ENCODE assay signal across 13 cellular contexts in the genomic region with DNA sequence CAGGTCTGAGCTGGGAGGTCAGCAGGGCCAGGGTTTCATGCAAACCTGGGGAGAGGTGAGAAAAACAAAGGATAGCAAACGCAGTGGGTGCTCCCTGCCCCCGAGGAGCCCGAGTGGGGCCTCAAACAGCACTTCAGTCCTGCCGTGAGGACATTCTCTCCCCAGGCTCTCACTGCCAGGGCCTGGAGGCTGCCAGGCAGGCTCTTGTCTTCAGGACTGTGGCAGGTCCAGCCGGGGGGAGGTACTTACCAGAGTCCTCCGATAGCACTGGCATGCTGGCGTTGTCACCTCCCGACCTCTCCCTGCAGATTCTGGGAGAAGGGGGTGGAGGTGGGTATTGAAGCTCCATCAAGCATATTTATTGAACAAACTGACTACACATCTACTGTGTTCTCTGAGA. TPM values are rescaled to one million over a fixed set of nuclear protein-coding genes. Genes with fewer than 3 reads are reported as not detected.
DNase-seq lines count a peak whose midpoint lies in the region; ATAC-seq and TF ChIP-seq lines count a peak whose summit lies in the region.
"Had no signal": no experiment of that assay in that cellular context is flagged by ENCODE, and none has a peak within 500 bp of the region (broad histone marks: within the 10 kb centered on the region; RNA-seq: fewer than 3 reads in every experiment).

No MANE protein-coding gene starts in this region.

- H3K4me1 ChIP-seq in PC-3 (ENCODE audit: insufficient read depth, low read length), result peaks cover 25% of the 10 kb centered on the region

- peak overlapping the region; percentile 80 for H3K9ac ChIP-seq in PC-3 (ENCODE audit: low read length)

- H3K4me2 ChIP-seq in PC-3 (ENCODE audit: low read length), result peak overlapping the region; percentile 83

- no peaks in the 10 kb centered on the region for H3K9me3 ChIP-seq in PC-3 (ENCODE audit: low read length)
- H3K9me3 ChIP-seq: mucosa of descending colon had no signal

- ATAC-seq in PC-3 (no peak), Right ventricle myocardium inferior (peak; percentile 80)
- ATAC-seq: mucosa of descending colon had no signal

- no peaks in the 10 kb centered on the region for H3K9me2 ChIP-seq in PC-3 (replicated peaks; ENCODE audit: low read length)

- TF ChIP-seq CTCF in PC-3 (conservative IDR thresholded peaks at IDR 0.05; ENCODE audit: low read depth, low read length) (no peak), neural crest cell (conservative IDR thresholded peaks at IDR 0.05) (no peak)

- peaks cover 39% of the 10 kb centered on the region for H3K4me1 Mint-ChIP-seq in neural crest cell

- H3K79me2 ChIP-seq in PC-3 (ENCODE audit: low read length), result peaks cover 16% of the 10 kb centered on the region

- peaks cover 16% of the 10 kb centered on the region for H3K27me3 Mint-ChIP-seq in neural crest cell (ENCODE audit: low read depth)

- no peaks in the 10 kb centered on the region for H4K20me1 ChIP-seq in PC-3 (ENCODE audit: low read length)

- peaks cover 20% of the 10 kb centered on the region for H3K36me3 ChIP-seq in PC-3 (ENCODE audit: low read depth, low read length)

- POLR2A ChIA-PET in PC-3 (lab: Charles Lee; ENCODE audit: unreplicated experiment), result interaction anchor here (0.6 kb wide), 1 partner anchor 314 kb away, joined by 3 read pairs; no protein-coding TSS in a partner anchor

- H3K27ac ChIP-seq in PC-3 (ENCODE audit: low read length), result no peak overlapping the region

- no peak overlapping the region for H3K27ac Mint-ChIP-seq in neural crest cell (ENCODE audit: unreplicated experiment)

- intact Hi-C loops in PC-3 (cut with micrococcal nuclease) (no loop called here), Right ventricle myocardium inferior (cut with DNase I) (loop anchor here (5.0 kb wide), 1 partner anchor 54 kb away; a partner anchor contains a TSS)

- H3K9me3 Mint-ChIP-seq in neural crest cell, result no peaks in the 10 kb centered on the region

- peak overlapping the region; percentile 80 for H3K4me3 ChIP-seq in PC-3 (ENCODE audit: low read length)
- H3K4me3 ChIP-seq: mucosa of descending colon had no signal

- CTCF ChIA-PET in PC-3 (lab: Charles Lee), result no interaction called here

- peak overlapping the region; percentile 81 for H3K4me3 Mint-ChIP-seq in neural crest cell

- BruUV-seq in PC-3 (replicated peaks; lab: Mats Ljungman, UMichigan), result no TSS peak

- H3K36me3 Mint-ChIP-seq in neural crest cell (ENCODE audit: low read depth), result no peaks in the 10 kb centered on the region

- DNase-seq in D341Med (ENCODE audit: low spot score), result peak; percentile 41
- DNase-seq in PC-3, result no peak
- peak; percentile 83 for DNase-seq in Right ventricle myocardium inferior (ENCODE audit: missing footprints)
- DNase-seq in neural crest cell (ENCODE audit: low read depth, low spot score), result no peak
- DNase-seq in dedifferentiated amniotic fluid mesenchymal stem cell (ENCODE audit: extremely low spot score), result no peak
- no peak for DNase-seq in epidermal melanocyte (ENCODE audit: insufficient read length, low spot score)
- DNase-seq in NCI-H524 (lab: John Stamatoyannopoulos, UW), result no peak
- DNase-seq: effector CD4-positive, alpha-beta T cell; mucosa of descending colon; NCI-H2081 treated with DMSO at 0.1 percent for 48 hours; OCI-M1; WERI-Rb-1 had no signal

- H3F3A ChIP-seq in PC-3 (ENCODE audit: low read length, unreplicated experiment), result no peaks in the 10 kb centered on the region

- H2AFZ ChIP-seq in PC-3 (ENCODE audit: low read length), result no peak overlapping the region

- H3K27me3 ChIP-seq in PC-3 (ENCODE audit: low read length), result no peaks in the 10 kb centered on the region

RNA-seq across cellular contexts. Expression of a gene that starts 1.3 kb away (rescaled TPM):
- total RNA-seq in PC-3 (2014; rRNA removed), result 34.3 and 46.8 TPM in 2 replicates
- total RNA-seq in Right ventricle myocardium inferior, result 43.0 TPM
- 13.8 and 14.4 TPM in 2 replicates for total RNA-seq in neural crest cell

RNA-seq across cellular contexts. Expression of a gene that starts 15.3 kb away (rescaled TPM):
- not detected in 2 replicates for total RNA-seq in PC-3 (2014; rRNA removed)
- total RNA-seq in Right ventricle myocardium inferior, result 16.6 TPM
- total RNA-seq in neural crest cell, result not detected in 2 replicates

RNA-seq across cellular contexts. Expression of a gene that starts 51.4 kb away (rescaled TPM):
- total RNA-seq in PC-3 (2014; rRNA removed) (0.12 and 0.29 TPM in 2 replicates), Right ventricle myocardium inferior (not detected), neural crest cell (not detected in 2 replicates)
- total RNA-seq: mucosa of descending colon, skeletal muscle tissue had no signal

RNA-seq across cellular contexts. Expression of a gene that starts 52.9 kb away (rescaled TPM):
- total RNA-seq in PC-3 (2014; rRNA removed) (48.6 and 50.7 TPM in 2 replicates), Right ventricle myocardium inferior (260 TPM), neural crest cell (33.3 and 33.8 TPM in 2 replicates)

Comparison
In these comparisons a context has a peak if more than half of its experiments do, and no peak if none do; other contexts are left out.
1. DNase-seq: peak in D341Med (single experiment) and Right ventricle myocardium inferior (single experiment); none in PC-3 (single experiment), neural crest cell (single experiment), dedifferentiated amniotic fluid mesenchymal stem cell (single experiment), epidermal melanocyte (single experiment) and NCI-H524 (0 of 2).
2. RNA of a gene that starts 15.3 kb away (total RNA-seq): 16.6 TPM in Right ventricle myocardium inferior (single experiment); not detected in PC-3 and not detected in neural crest cell; every median in the first group is over 10 times any median in the second.